ENCODE assay signal across 15 cellular contexts in the genomic region with DNA sequence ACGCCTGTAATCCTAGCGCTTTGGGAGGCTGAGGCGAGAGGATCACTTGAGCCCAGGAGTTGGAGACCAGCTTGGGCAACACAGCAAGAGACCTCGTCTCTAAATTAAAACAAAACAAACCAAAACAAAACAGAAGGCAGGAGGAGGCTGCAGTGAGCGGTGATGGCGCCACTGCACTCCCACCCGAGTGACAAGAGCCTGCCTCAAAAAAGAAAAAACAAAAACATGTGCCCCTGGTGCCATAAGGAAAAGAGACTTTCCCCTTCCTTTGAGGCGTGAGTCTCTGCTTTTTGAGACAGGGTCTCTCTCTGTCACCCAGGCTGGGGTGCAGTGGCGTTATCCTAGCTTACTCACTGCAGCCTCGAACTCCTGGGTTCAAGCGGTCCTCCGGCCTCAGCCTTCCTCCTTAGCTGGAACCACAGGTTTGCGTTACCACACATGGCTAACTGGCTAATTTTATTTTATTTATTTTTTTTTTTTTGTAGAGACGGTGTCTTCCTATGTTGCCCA. TPM values are rescaled to one million over a fixed set of nuclear protein-coding genes. Genes with fewer than 3 reads are reported as not detected.
DNase-seq lines count a peak whose midpoint lies in the region; ATAC-seq and TF ChIP-seq lines count a peak whose summit lies in the region.
"Had no signal": no experiment of that assay in that cellular context is flagged by ENCODE, and none has a peak within 500 bp of the region (broad histone marks: within the 10 kb centered on the region; RNA-seq: fewer than 3 reads in every experiment).

No MANE protein-coding gene starts in this region.

- H2AK5ac ChIP-seq in mesendoderm (ENCODE audit: low read length), result no peak overlapping the region

- no peak overlapping the region for H3K27ac ChIP-seq in mesendoderm (ENCODE audit: low read depth, low read length)
- H3K27ac ChIP-seq in upper lobe of right lung, result no peak overlapping the region

- no peak overlapping the region for H3K56ac ChIP-seq in mesendoderm (ENCODE audit: low read length)

- H3K36me3 ChIP-seq in mesendoderm (ENCODE audit: control insufficient read depth, insufficient read depth, low read length) (no peaks in the 10 kb centered on the region), upper lobe of right lung (no peaks in the 10 kb centered on the region)

- peak overlapping the region in 2 of 3 donors; percentile 28 to 29 for H3K4me3 Mint-ChIP-seq in T-cell

- H4K5ac ChIP-seq in mesendoderm (ENCODE audit: low read length), result no peak overlapping the region

- H2BK15ac ChIP-seq in mesendoderm (replicated peaks; ENCODE audit: low read depth), result no peak overlapping the region

- CTCF ChIA-PET in T-cell (lab: Charles Lee), result no interaction called here

- H3K79me2 ChIP-seq in mesendoderm (ENCODE audit: control insufficient read depth, insufficient read depth, low read length), result no peaks in the 10 kb centered on the region

- no peaks in the 10 kb centered on the region for H3K27me3 Mint-ChIP-seq in T-cell
- H3K27me3 Mint-ChIP-seq: stimulated activated naive CD8-positive, alpha-beta T cell treated with anti-CD3 and anti-CD28 coated beads, Interleukin-15, amount 100 ng/mL, for 72 hours had no signal

- H3K4me1 ChIP-seq in mesendoderm (ENCODE audit: control insufficient read depth, low read depth, low read length) (no peaks in the 10 kb centered on the region), upper lobe of right lung (no peaks in the 10 kb centered on the region)

- H4K8ac ChIP-seq in mesendoderm (ENCODE audit: low read depth, low read length), result no peak overlapping the region

- no peaks in the 10 kb centered on the region for H3K79me1 ChIP-seq in mesendoderm (ENCODE audit: low read length)

- H3K27ac Mint-ChIP-seq in T-cell, result peak overlapping the region in 1 of 2 donors; percentile 69

- no peaks in the 10 kb centered on the region for H3K9me3 ChIP-seq in upper lobe of right lung

- TF ChIP-seq CTCF in upper lobe of right lung (IDR thresholded peaks at IDR 0.05), result no peak

- no peak overlapping the region for H2BK120ac ChIP-seq in mesendoderm (ENCODE audit: low read depth, low read length)

- H3K23ac ChIP-seq in mesendoderm (ENCODE audit: low read length), result no peak overlapping the region

- H3K9me3 Mint-ChIP-seq in T-cell, result peaks cover 0 to 8% (median 5%) of the 10 kb centered on the region in 3 donors
- H3K9me3 Mint-ChIP-seq: stimulated activated naive CD8-positive, alpha-beta T cell treated with anti-CD3 and anti-CD28 coated beads, Interleukin-15, amount 100 ng/mL, for 72 hours had no signal

- WGBS in mesendoderm (ENCODE audit: extremely low coverage, insufficient coverage, low lambda C conversion rate), result no CpG with 5 or more reads among the region's 14 CpGs

- no peaks in the 10 kb centered on the region for H3K36me3 Mint-ChIP-seq in T-cell

- H3K27me3 ChIP-seq in mesendoderm (ENCODE audit: insufficient read depth, low read length, poor library complexity), result no peaks in the 10 kb centered on the region
- H3K27me3 ChIP-seq in upper lobe of right lung, result no peaks in the 10 kb centered on the region

- H3K4me3 ChIP-seq in mesendoderm (ENCODE audit: low read length) (no peak overlapping the region), upper lobe of right lung (no peak overlapping the region)

- DNase-seq in activated effector memory CD4-positive, alpha-beta T cell treated with anti-CD3 and anti-CD28 coated beads, Interleukin-2, amount 50 U/mL, for 16 hours, result peak; percentile 69
- no peak for DNase-seq in activated effector memory CD4-positive, alpha-beta T cell treated with Interleukin-2 at 50 U/mL for 16 hours
- DNase-seq in T-cell (peak in 7 of 34 experiments; percentile 13 to 42 (median 26)), mesendoderm (peak; percentile 6), upper lobe of right lung (peak; percentile 32), DMS53 (lab: John Stamatoyannopoulos, UW) (no peak)
- DNase-seq: activated CD8-positive, alpha-beta memory T cell treated with anti-CD3 and anti-CD28 coated beads, Interleukin-2, amount 50 U/mL, for 4 hours; DMS153; left colon; NCI-H1048; NK-92 treated with Interleukin-12 subunit alpha and Interleukin-12 subunit beta, amount 100 ng/mL, for 24 hours had no signal

- H3K4ac ChIP-seq in mesendoderm (ENCODE audit: low read depth, low read length), result no peak overlapping the region

- no peak overlapping the region for H3K9ac ChIP-seq in mesendoderm (ENCODE audit: low read length)

- POLR2A ChIA-PET in T-cell (lab: Charles Lee), result interaction anchor here in 1 of 2 donors (0.6 to 0.7 kb wide), 2 partner anchors 9 to 854 kb away, joined by 3 to 8 read pairs; no protein-coding TSS in a partner anchor

- peaks cover 0 to 13% (median 4%) of the 10 kb centered on the region in 3 donors for H3K4me1 Mint-ChIP-seq in T-cell

- H3K4me2 ChIP-seq in mesendoderm (ENCODE audit: low read length), result no peak overlapping the region

- intact Hi-C loops in upper lobe of right lung (cut with DNase I), result no loop called here

- no peak overlapping the region for H3K18ac ChIP-seq in mesendoderm (ENCODE audit: low read length)

- no peak for ATAC-seq in T-cell (replicated peaks in 1 of 4)
- ATAC-seq in upper lobe of right lung, result no peak
- ATAC-seq in GM18868 (IDR thresholded peaks at IDR 0.05; ENCODE audit: unreplicated experiment), result no peak
- ATAC-seq in GM19463 (IDR thresholded peaks at IDR 0.05; ENCODE audit: unreplicated experiment), result no peak
- ATAC-seq: left colon; sciatic nerve; stimulated activated naive CD8-positive, alpha-beta T cell treated with anti-CD3 and anti-CD28 coated beads, Interleukin-15, amount 100 ng/mL, for 72 hours had no signal

- H2BK5ac ChIP-seq in mesendoderm (ENCODE audit: low read length), result no peak overlapping the region

RNA-seq across cellular contexts. Expression of a gene that starts 9.0 kb away (rescaled TPM):
- 10 to 100 TPM; 48.9 to 77.7 (median 53.6) TPM for total RNA-seq in T-cell
- polyA plus RNA-seq in mesendoderm (2013, experiment 1 of 2), result 48.2 TPM
- 49.0 TPM for polyA plus RNA-seq in mesendoderm (2013, experiment 2 of 2)
- total RNA-seq in upper lobe of right lung, result 26.9 TPM

Comparison
In these comparisons a context has a peak if more than half of its experiments do, and no peak if none do; other contexts are left out.
1. DNase-seq: peak in activated effector memory CD4-positive, alpha-beta T cell treated with anti-CD3 and anti-CD28 coated beads, Interleukin-2, amount 50 U/mL, for 16 hours (single experiment), mesendoderm (single experiment) and upper lobe of right lung (single experiment); none in activated effector memory CD4-positive, alpha-beta T cell treated with Interleukin-2 at 50 U/mL for 16 hours (single experiment) and DMS53 (single experiment).